Comparison of ENCODE assay signal across 1 cellular context in the genomic region with DNA sequence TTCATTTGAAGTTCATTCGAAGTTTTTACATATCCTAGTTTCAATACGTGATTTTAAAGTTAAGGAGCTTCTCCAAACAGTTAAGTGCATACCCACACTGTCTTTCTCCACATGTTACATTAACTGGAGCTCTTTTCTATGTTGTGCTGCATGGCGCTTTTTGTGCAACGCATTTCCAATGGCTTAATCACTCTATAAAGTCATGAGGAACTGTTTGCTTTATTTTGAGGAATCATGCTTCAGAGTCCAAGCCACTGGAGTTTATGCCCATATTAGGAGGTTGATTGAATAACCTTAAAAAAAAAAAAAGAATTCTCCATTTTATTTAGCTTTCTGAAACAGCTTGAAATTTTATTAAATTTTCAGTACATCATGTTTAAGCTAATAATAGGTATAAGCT.
TF ChIP-seq lines count a peak whose summit lies in the region.

No MANE protein-coding gene starts in this region.

TF ChIP-seq in SK-N-SH, 30 proteins besides CTCF, POLR2A, EP300 and RAD21 (continued from another document):
- TF ChIP-seq, protein P1, sequence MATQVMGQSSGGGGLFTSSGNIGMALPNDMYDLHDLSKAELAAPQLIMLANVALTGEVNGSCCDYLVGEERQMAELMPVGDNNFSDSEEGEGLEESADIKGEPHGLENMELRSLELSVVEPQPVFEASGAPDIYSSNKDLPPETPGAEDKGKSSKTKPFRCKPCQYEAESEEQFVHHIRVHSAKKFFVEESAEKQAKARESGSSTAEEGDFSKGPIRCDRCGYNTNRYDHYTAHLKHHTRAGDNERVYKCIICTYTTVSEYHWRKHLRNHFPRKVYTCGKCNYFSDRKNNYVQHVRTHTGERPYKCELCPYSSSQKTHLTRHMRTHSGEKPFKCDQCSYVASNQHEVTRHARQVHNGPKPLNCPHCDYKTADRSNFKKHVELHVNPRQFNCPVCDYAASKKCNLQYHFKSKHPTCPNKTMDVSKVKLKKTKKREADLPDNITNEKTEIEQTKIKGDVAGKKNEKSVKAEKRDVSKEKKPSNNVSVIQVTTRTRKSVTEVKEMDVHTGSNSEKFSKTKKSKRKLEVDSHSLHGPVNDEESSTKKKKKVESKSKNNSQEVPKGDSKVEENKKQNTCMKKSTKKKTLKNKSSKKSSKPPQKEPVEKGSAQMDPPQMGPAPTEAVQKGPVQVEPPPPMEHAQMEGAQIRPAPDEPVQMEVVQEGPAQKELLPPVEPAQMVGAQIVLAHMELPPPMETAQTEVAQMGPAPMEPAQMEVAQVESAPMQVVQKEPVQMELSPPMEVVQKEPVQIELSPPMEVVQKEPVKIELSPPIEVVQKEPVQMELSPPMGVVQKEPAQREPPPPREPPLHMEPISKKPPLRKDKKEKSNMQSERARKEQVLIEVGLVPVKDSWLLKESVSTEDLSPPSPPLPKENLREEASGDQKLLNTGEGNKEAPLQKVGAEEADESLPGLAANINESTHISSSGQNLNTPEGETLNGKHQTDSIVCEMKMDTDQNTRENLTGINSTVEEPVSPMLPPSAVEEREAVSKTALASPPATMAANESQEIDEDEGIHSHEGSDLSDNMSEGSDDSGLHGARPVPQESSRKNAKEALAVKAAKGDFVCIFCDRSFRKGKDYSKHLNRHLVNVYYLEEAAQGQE (IDR thresholded peaks at IDR 0.05; ENCODE audit: low read depth, low read length) = no peak
- TF ChIP-seq, protein P2, sequence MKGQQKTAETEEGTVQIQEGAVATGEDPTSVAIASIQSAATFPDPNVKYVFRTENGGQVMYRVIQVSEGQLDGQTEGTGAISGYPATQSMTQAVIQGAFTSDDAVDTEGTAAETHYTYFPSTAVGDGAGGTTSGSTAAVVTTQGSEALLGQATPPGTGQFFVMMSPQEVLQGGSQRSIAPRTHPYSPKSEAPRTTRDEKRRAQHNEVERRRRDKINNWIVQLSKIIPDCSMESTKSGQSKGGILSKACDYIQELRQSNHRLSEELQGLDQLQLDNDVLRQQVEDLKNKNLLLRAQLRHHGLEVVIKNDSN (IDR thresholded peaks at IDR 0.05; ENCODE audit: borderline replicate concordance, low read depth) = no peak
- TF ChIP-seq, protein P3, sequence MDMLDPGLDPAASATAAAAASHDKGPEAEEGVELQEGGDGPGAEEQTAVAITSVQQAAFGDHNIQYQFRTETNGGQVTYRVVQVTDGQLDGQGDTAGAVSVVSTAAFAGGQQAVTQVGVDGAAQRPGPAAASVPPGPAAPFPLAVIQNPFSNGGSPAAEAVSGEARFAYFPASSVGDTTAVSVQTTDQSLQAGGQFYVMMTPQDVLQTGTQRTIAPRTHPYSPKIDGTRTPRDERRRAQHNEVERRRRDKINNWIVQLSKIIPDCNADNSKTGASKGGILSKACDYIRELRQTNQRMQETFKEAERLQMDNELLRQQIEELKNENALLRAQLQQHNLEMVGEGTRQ (IDR thresholded peaks at IDR 0.05; ENCODE audit: borderline replicate concordance, low read depth, low read length) = no peak
- TF ChIP-seq GATA2 (CRISPR knock-in tag; IDR thresholded peaks at IDR 0.05) (no peak), RFX5 (IDR thresholded peaks at IDR 0.05; ENCODE audit: low read length) (no peak), FOXM1 (IDR thresholded peaks at IDR 0.05; ENCODE audit: low read depth) (no peak), RCOR1 (IDR thresholded peaks at IDR 0.05; ENCODE audit: low read length) (no peak), NFIC (IDR thresholded peaks at IDR 0.05; ENCODE audit: borderline replicate concordance) (no peak), SMC3 (IDR thresholded peaks at IDR 0.05; ENCODE audit: low read depth, low read length) (no peak), TCF12 (IDR thresholded peaks at IDR 0.05) (peak; percentile 24; the same call in 1 of the 2 replicates), ELF1 (IDR thresholded peaks at IDR 0.05) (no peak), MXI1 (IDR thresholded peaks at IDR 0.05; ENCODE audit: low read depth, low read length) (no peak), JUND (IDR thresholded peaks at IDR 0.05) (0 out of 2 replicates have a peak, but pooled peaks have one; percentile 19), CHD2 (IDR thresholded peaks at IDR 0.05; ENCODE audit: low read length, partially characterized antibody) (no peak), GABPA (IDR thresholded peaks at IDR 0.05; ENCODE audit: low read depth) (no peak), MEF2A (IDR thresholded peaks at IDR 0.05; ENCODE audit: borderline replicate concordance, low read depth) (no peak)
- TF ChIP-seq, protein P4, sequence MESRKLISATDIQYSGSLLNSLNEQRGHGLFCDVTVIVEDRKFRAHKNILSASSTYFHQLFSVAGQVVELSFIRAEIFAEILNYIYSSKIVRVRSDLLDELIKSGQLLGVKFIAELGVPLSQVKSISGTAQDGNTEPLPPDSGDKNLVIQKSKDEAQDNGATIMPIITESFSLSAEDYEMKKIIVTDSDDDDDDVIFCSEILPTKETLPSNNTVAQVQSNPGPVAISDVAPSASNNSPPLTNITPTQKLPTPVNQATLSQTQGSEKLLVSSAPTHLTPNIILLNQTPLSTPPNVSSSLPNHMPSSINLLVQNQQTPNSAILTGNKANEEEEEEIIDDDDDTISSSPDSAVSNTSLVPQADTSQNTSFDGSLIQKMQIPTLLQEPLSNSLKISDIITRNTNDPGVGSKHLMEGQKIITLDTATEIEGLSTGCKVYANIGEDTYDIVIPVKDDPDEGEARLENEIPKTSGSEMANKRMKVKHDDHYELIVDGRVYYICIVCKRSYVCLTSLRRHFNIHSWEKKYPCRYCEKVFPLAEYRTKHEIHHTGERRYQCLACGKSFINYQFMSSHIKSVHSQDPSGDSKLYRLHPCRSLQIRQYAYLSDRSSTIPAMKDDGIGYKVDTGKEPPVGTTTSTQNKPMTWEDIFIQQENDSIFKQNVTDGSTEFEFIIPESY (IDR thresholded peaks at IDR 0.05; ENCODE audit: borderline replicate concordance, low read depth) = no peak
- TF ChIP-seq, protein P5, sequence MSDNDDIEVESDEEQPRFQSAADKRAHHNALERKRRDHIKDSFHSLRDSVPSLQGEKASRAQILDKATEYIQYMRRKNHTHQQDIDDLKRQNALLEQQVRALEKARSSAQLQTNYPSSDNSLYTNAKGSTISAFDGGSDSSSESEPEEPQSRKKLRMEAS (IDR thresholded peaks at IDR 0.05; ENCODE audit: low read depth) = peak; percentile 45; the same call in 1 of the 2 replicates
- TF ChIP-seq, protein P6, sequence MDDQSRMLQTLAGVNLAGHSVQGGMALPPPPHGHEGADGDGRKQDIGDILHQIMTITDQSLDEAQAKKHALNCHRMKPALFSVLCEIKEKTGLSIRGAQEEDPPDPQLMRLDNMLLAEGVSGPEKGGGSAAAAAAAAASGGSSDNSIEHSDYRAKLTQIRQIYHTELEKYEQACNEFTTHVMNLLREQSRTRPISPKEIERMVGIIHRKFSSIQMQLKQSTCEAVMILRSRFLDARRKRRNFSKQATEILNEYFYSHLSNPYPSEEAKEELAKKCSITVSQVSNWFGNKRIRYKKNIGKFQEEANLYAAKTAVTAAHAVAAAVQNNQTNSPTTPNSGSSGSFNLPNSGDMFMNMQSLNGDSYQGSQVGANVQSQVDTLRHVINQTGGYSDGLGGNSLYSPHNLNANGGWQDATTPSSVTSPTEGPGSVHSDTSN (IDR thresholded peaks at IDR 0.05) = no peak
- TF ChIP-seq, protein P7, sequence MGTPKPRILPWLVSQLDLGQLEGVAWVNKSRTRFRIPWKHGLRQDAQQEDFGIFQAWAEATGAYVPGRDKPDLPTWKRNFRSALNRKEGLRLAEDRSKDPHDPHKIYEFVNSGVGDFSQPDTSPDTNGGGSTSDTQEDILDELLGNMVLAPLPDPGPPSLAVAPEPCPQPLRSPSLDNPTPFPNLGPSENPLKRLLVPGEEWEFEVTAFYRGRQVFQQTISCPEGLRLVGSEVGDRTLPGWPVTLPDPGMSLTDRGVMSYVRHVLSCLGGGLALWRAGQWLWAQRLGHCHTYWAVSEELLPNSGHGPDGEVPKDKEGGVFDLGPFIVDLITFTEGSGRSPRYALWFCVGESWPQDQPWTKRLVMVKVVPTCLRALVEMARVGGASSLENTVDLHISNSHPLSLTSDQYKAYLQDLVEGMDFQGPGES (IDR thresholded peaks at IDR 0.05; ENCODE audit: low read depth, low read length) = no peak
